Comparison of ENCODE assay signal across 12 cellular contexts in genomic region chr4:139028191-139028661, GRCh38.
DNase-seq lines count a peak whose midpoint lies in the region.
"Had no signal": no experiment of that assay in that cellular context is flagged by ENCODE, and none has a peak within 500 bp of the region (broad histone marks: within the 10 kb centered on the region; RNA-seq: fewer than 3 reads in every experiment).

No MANE protein-coding gene starts in this region.

- DNase-seq in NCI-H146 (lab: John Stamatoyannopoulos, UW) (peak; percentile 81), amygdala (lab: John Stamatoyannopoulos, UW) (peak in 45 of 56 donors; percentile 4 to 82 (median 38)), hippocampal formation (lab: John Stamatoyannopoulos, UW) (peak; percentile 31 to 48), putamen (ENCODE audit: low spot score) (peak; percentile 65), ecto neural progenitor cell (ENCODE audit: low spot score) (no peak), amniotic stem cell (lab: John Stamatoyannopoulos, UW) (no peak), HuH-7.5 (ENCODE audit: low spot score) (no peak)
- no peak for DNase-seq in stimulated activated CD4-positive, alpha-beta T cell treated with anti-CD3 and anti-CD28 coated beads, Interleukin-4, amount 100 ng/mL, for 24 hours
- DNase-seq: DND-41; left colon; stimulated activated CD8-positive, alpha-beta memory T cell treated with anti-CD3 and anti-CD28 coated beads, Interleukin-4, amount 100 ng/mL, for 48 hours; SW 1271 had no signal

Comparison
In these comparisons a context has a peak if more than half of its experiments do, and no peak if none do; other contexts are left out.
1. DNase-seq: peak in NCI-H146 (single experiment), amygdala (45 of 56), hippocampal formation (2 of 2) and putamen (single experiment); none in ecto neural progenitor cell (single experiment), amniotic stem cell (single experiment), HuH-7.5 (single experiment) and stimulated activated CD4-positive, alpha-beta T cell treated with anti-CD3 and anti-CD28 coated beads, Interleukin-4, amount 100 ng/mL, for 24 hours (single experiment).